ENCODE assay signal across 8 cellular contexts in the genomic region with DNA sequence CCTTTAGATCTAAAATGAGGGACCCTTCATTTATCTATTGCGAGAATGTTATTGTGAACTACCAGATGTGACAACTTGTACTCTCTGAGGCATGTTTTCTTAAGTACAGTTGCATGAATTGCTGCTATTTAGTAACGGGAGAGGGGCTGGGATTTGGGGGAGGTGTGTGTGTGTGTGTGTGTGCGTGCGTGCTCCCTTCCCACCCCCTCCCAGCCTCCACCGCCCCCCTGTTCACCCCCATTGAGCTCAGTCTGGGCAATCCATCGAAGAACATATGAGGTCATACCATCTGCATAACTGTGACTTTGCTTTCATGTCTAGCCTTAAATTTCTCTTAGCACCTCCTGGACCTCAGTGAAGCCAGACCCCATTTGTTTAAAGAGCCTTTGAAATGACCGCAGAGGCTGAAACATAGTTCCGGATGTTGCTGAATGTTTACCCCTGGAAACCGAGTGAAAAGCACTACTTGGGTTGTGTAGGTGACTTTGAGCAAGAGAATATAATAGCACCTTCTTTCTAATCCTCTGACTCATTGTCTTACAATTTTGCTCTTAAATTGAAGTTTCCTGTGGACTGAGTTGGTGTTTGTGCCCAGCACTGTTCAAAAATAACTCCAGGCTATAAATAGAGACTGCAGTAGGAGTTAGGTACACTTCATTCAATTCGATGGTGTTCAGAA.
DNase-seq lines count a peak whose midpoint lies in the region; TF ChIP-seq lines count a peak whose summit lies in the region.

No MANE protein-coding gene starts in this region.

- H3K9me3 ChIP-seq in endocrine pancreas (ENCODE audit: control insufficient read depth, low read length), result no peaks in the 10 kb centered on the region

- H3K4me1 ChIP-seq in endocrine pancreas (ENCODE audit: control insufficient read depth, insufficient read depth, low read length), result peaks cover 8% of the 10 kb centered on the region

- no peak overlapping the region for H3K9ac ChIP-seq in endocrine pancreas (ENCODE audit: control insufficient read depth, insufficient read depth, low read length)

- H3K27me3 ChIP-seq in endocrine pancreas (ENCODE audit: control insufficient read depth, insufficient read depth, low read length), result no peaks in the 10 kb centered on the region

- DNase-seq in A172 (ENCODE audit: low spot score) (peak; percentile 83), myocyte (ENCODE audit: low read depth) (peak; percentile 33), 8988T (no peak), SK-N-DZ (ENCODE audit: low spot score) (no peak), NCI-H526 treated with DMSO at 0.1 percent for 48 hours (lab: John Stamatoyannopoulos, UW) (no peak), NCI-H2029 (lab: John Stamatoyannopoulos, UW) (no peak)

- TF ChIP-seq EP300 in Ishikawa (IDR thresholded peaks at IDR 0.05; ENCODE audit: borderline replicate concordance), result no peak

- no peaks in the 10 kb centered on the region for H3K36me3 ChIP-seq in endocrine pancreas (ENCODE audit: control insufficient read depth, insufficient read depth, low read length)

- TF ChIP-seq RAD21 in Ishikawa (IDR thresholded peaks at IDR 0.05; ENCODE audit: low read depth), result no peak

- peak overlapping the region; percentile 14 for H3K4me3 ChIP-seq in endocrine pancreas (ENCODE audit: control insufficient read depth, insufficient read depth, low read length)

TF ChIP-seq in Ishikawa, 13 proteins besides CTCF, POLR2A, EP300 and RAD21:
- TF ChIP-seq MAX (IDR thresholded peaks at IDR 0.05), result no peak
- TF ChIP-seq TEAD4 (IDR thresholded peaks at IDR 0.05), result 0 out of 2 replicates have a peak, but pooled peaks have one; percentile 20
- TF ChIP-seq USF1 (IDR thresholded peaks at IDR 0.05), result no peak

Comparison
In these comparisons a context has a peak if more than half of its experiments do, and no peak if none do; other contexts are left out.
1. DNase-seq: peak in A172 (single experiment) and myocyte (single experiment); none in 8988T (single experiment), SK-N-DZ (single experiment), NCI-H526 treated with DMSO at 0.1 percent for 48 hours (single experiment) and NCI-H2029 (single experiment).